1 cellular context compared by ENCODE assay signal in the genomic region with DNA sequence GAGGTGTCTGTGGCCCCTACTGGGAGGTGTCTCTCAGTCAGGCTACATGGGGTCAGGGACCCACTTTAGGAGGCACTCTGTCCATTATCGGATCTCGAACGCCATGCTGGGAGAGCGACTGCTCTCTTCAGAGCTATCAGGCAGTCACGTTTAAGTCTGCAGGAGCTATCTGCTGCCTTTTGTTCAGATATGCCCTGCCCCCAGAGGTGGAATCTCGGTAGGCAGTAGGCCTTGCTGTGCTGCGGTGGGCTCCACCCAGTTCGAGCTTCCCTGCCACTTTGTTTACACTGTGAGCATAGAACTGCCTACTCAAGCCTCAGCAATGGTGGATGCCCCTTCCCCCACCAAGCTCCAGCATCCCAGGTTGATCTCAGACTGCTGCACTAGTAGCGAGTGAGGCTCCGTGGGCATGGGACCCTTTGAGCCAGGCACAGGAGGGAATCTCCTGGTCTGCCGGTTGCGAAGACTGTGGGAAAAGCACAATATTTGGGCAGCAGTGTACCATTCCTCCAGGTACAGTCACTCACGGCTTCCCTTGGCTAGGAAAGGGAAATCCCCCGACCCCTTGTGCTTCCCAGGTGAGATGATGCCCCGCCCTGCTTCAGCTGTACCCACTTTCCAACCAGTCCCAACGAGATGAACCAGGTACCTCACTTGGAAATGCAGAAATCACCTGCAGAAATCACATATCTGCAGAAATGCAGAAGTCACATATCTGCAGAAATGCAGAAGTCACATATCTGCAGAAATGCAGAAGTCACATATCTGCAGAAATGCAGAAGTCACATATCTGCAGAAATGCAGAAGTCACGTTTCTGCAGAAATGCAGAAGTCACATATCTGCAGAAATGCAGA.
TF ChIP-seq lines count a peak whose summit lies in the region.

No MANE protein-coding gene starts in this region.

TF ChIP-seq in H1, 55 proteins besides CTCF, POLR2A, EP300 and RAD21:
- TF ChIP-seq ASH2L (IDR thresholded peaks at IDR 0.05; ENCODE audit: low read length) = peak; percentile 47
- TF ChIP-seq RBBP5 (IDR thresholded peaks at IDR 0.05; ENCODE audit: borderline replicate concordance, low read depth, low read length) = peak; percentile 53; the same call in 1 of the 2 replicates
- TF ChIP-seq SP1 (IDR thresholded peaks at IDR 0.05; ENCODE audit: low read depth, low read length) = 0 out of 2 replicates have a peak, but pooled peaks have one; percentile 14
TF ChIP-seq in H1: peak in this region for 3; not testable (repeated sequence) for 52.
